ENCODE assay signal across 12 cellular contexts in genomic region chr17:76524598-76525512, GRCh38. TPM values are rescaled to one million over a fixed set of nuclear protein-coding genes. Genes with fewer than 3 reads are reported as not detected.
DNase-seq lines count a peak whose midpoint lies in the region; ATAC-seq and TF ChIP-seq lines count a peak whose summit lies in the region.
"Had no signal": no experiment of that assay in that cellular context is flagged by ENCODE, and none has a peak within 500 bp of the region (broad histone marks: within the 10 kb centered on the region; RNA-seq: fewer than 3 reads in every experiment).

No MANE protein-coding gene starts in this region.

- TF ChIP-seq CTCF in cardiac fibroblast (IDR thresholded peaks at IDR 0.05; ENCODE audit: low read depth, low read length) (no peak), liver (IDR thresholded peaks at IDR 0.05; ENCODE audit: low read depth, low read length, missing input control) (no peak), smooth muscle cell (IDR thresholded peaks at IDR 0.05; ENCODE audit: borderline replicate concordance, insufficient read depth, poor library complexity, severe bottlenecking) (no peak)

- H4K20me1 ChIP-seq in smooth muscle cell (ENCODE audit: low read depth) = no peaks in the 10 kb centered on the region

- H3K9me3 ChIP-seq in liver (ENCODE audit: control insufficient read depth in 4 of 4, low read length in 3 of 4) (no peaks in the 10 kb centered on the region), smooth muscle cell (replicated peaks; ENCODE audit: low read depth) (no peaks in the 10 kb centered on the region)

- no peak overlapping the region for H3K4me2 ChIP-seq in smooth muscle cell

- peak; percentile 37 for DNase-seq in HCEC 1CT
- peak; percentile 73 to 85 for DNase-seq in cardiac fibroblast (ENCODE audit: low read depth in 2 of 2)
- DNase-seq in smooth muscle cell (lab: John Stamatoyannopoulos, UW; ENCODE audit: unreplicated experiment) = no peak
- DNase-seq in sciatic nerve (ENCODE audit: low spot score) = no peak
- DNase-seq: activated CD4-positive, alpha-beta T cell treated with anti-CD3 and anti-CD28 coated beads, Interleukin-2, amount 50 U/mL, for 4 hours; central memory CD4-positive, alpha-beta T cell; kidney glomerular epithelial cell; NCI-H82 had no signal

- H3K4me3 ChIP-seq in cardiac fibroblast (replicated peaks in 1 of 2; ENCODE audit: low read depth in 2 of 2, low read length in 2 of 2) (no peak overlapping the region), liver (ENCODE audit: low read depth in 1 of 3, low read length in 3 of 3) (no peak overlapping the region), smooth muscle cell (no peak overlapping the region)

- H3K36me3 ChIP-seq in liver (ENCODE audit: control insufficient read depth in 4 of 4, insufficient read depth in 3 of 4, low read depth in 1 of 4, low read length in 3 of 4) = no peaks in the 10 kb centered on the region
- no peaks in the 10 kb centered on the region for H3K36me3 ChIP-seq in smooth muscle cell (ENCODE audit: low read depth)

- WGBS in liver = 49% methylated on average over 25 of the region's 25 CpGs
- WGBS in smooth muscle cell (ENCODE audit: low lambda C conversion rate) = 69% methylated on average over 25 of the region's 25 CpGs

- H3K9ac ChIP-seq in liver (ENCODE audit: low read depth in 1 of 2, low read length in 2 of 2) = no peak overlapping the region
- H3K9ac ChIP-seq in smooth muscle cell (ENCODE audit: low read depth) = no peak overlapping the region

- H3K79me2 ChIP-seq in smooth muscle cell (ENCODE audit: low read depth) = no peaks in the 10 kb centered on the region

- H3K27ac ChIP-seq in liver (ENCODE audit: low read depth in 1 of 2, low read length in 2 of 2) = peak overlapping the region in 1 of 2 donors; percentile 46
- no peak overlapping the region for H3K27ac ChIP-seq in smooth muscle cell (ENCODE audit: low read depth)

- H3K27me3 ChIP-seq in liver (ENCODE audit: control insufficient read depth in 4 of 4, insufficient read depth in 4 of 4, low read length in 3 of 4) (no peaks in the 10 kb centered on the region), smooth muscle cell (ENCODE audit: low read depth) (no peaks in the 10 kb centered on the region)

- H3K4me1 ChIP-seq in liver (ENCODE audit: control insufficient read depth in 4 of 4, insufficient read depth in 4 of 4, low read length in 3 of 4) = peaks cover 3 to 39% (median 16%) of the 10 kb centered on the region in 4 donors
- H3K4me1 ChIP-seq in smooth muscle cell (ENCODE audit: low read depth) = peaks cover 14% of the 10 kb centered on the region

- no peak for TF ChIP-seq RAD21 in liver (IDR thresholded peaks at IDR 0.05)

- H2AFZ ChIP-seq in smooth muscle cell (ENCODE audit: low read depth) = peak overlapping the region; percentile 58

- no peaks in the 10 kb centered on the region for H3F3A ChIP-seq in smooth muscle cell (ENCODE audit: low read depth)

- intact Hi-C loops in sciatic nerve (cut with DNase I) = loop anchor here (5.0 kb wide), 1 partner anchor 102 kb away; no protein-coding TSS in a partner anchor

- ATAC-seq in sciatic nerve (no peak), GM21529 (IDR thresholded peaks at IDR 0.05; ENCODE audit: unreplicated experiment) (no peak), HG02678 (IDR thresholded peaks at IDR 0.05; ENCODE audit: unreplicated experiment) (no peak), HG03108 (IDR thresholded peaks at IDR 0.05; ENCODE audit: unreplicated experiment) (no peak)

TF ChIP-seq in liver, 16 proteins besides CTCF, POLR2A, EP300 and RAD21:
- TF ChIP-seq TAF1 (conservative IDR thresholded peaks at IDR 0.05) (no peak), NR2F2 (IDR thresholded peaks at IDR 0.05) (peak; percentile 88), HNF4A (conservative IDR thresholded peaks at IDR 0.05) (peak in 1 of 2 donors; percentile 12), ATF3 (IDR thresholded peaks at IDR 0.05) (no peak), ZBTB33 (IDR thresholded peaks at IDR 0.05) (no peak), RXRA (IDR thresholded peaks at IDR 0.05) (peak; percentile 23 to 33), FOXA1 (IDR thresholded peaks at IDR 0.05) (no peak), SP1 (IDR thresholded peaks at IDR 0.05) (peak; percentile 7), MAX (IDR thresholded peaks at IDR 0.05) (no peak)

RNA-seq across cellular contexts. Expression of gene CYGB, which starts 12.7 kb away (rescaled TPM):
- 1 to 10 TPM; 1.6 to 7.8 TPM for total RNA-seq in liver
- 1 to 10 TPM in 1 of 2 donors, under 1 TPM in 1; 0.83 to 1.2 TPM for polyA plus RNA-seq in liver
- 4.9 and 13.9 TPM in 2 replicates for total RNA-seq in smooth muscle cell
- polyA plus RNA-seq in smooth muscle cell = 20.5 and 22.2 TPM in 2 replicates
- total RNA-seq in sciatic nerve = 57.7 TPM

RNA-seq across cellular contexts. Expression of gene PRCD, which starts 15.0 kb away (rescaled TPM):
- total RNA-seq in liver (1 to 10 TPM in 1 of 2 donors, under 1 TPM in 1; 0.75 to 1.0 TPM), smooth muscle cell (0.31 and 1.4 TPM in 2 replicates), sciatic nerve (9.8 TPM)
- polyA plus RNA-seq in liver (under 1 TPM in 1 of 2 donors, not detected in 1; 0.63 TPM), smooth muscle cell (5.0 and 5.8 TPM in 2 replicates)

RNA-seq across cellular contexts. Expression of gene RHBDF2, which starts 23.6 kb away (rescaled TPM):
- total RNA-seq in liver (1 to 10 TPM; 3.6 to 6.7 TPM), smooth muscle cell (4.9 and 12.2 TPM in 2 replicates), sciatic nerve (37.9 TPM)
- polyA plus RNA-seq in liver (1 to 10 TPM; 2.9 to 5.6 TPM), smooth muscle cell (20.5 and 25.4 TPM in 2 replicates)

RNA-seq across cellular contexts. Expression of gene AANAT, which starts 57.5 kb away (rescaled TPM):
- total RNA-seq in liver = not detected
- polyA plus RNA-seq in liver = not detected
- total RNA-seq in smooth muscle cell = not detected in 2 replicates
- polyA plus RNA-seq in smooth muscle cell = 0.15 TPM in 1 of 2 replicates, not detected in the other
- total RNA-seq in sciatic nerve = not detected

Comparison
In these comparisons a context has a peak if more than half of its experiments do, and no peak if none do; other contexts are left out.
1. DNase-seq: peak in HCEC 1CT (single experiment) and cardiac fibroblast (2 of 2); none in smooth muscle cell (single experiment) and sciatic nerve (single experiment).